In genomic region chr1:1616838-1617237, GRCh38 we compare ENCODE assay signal across 6 cellular contexts. TPM values are rescaled to one million over a fixed set of nuclear protein-coding genes. Genes with fewer than 3 reads are reported as not detected.
A peak's percentile ranks its signal among the peaks of the same experiment; 100 is the strongest.
DNase-seq lines count a peak whose midpoint lies in the region; ATAC-seq and TF ChIP-seq lines count a peak whose summit lies in the region.

No MANE protein-coding gene starts in this region.

- peak overlapping the region; percentile 79 for H3K4me3 Mint-ChIP-seq in T-helper 1 cell treated with Interleukin-12 subunit alpha and Interleukin-12 subunit beta and Interleukin-4 antibody, amounts not matched to agents 30 μg/mL and 1 μg/mL, for 36 hours

- H3K27ac ChIP-seq in AG04450 (ENCODE audit: low read depth, low read length): peak overlapping the region; percentile 39

- H3K4me3 ChIP-seq in AG04450 (ENCODE audit: low read depth, low read length) (peak overlapping the region; percentile 93), kidney epithelial cell (ENCODE audit: low read depth, low read length) (peak overlapping the region; percentile 95)

- H3K36me3 Mint-ChIP-seq in T-helper 1 cell treated with Interleukin-12 subunit alpha and Interleukin-12 subunit beta and Interleukin-4 antibody, amounts not matched to agents 30 μg/mL and 1 μg/mL, for 36 hours (ENCODE audit: low read depth): peaks cover 5% of the 10 kb centered on the region

- no peak for DNase-seq in AG04450 (ENCODE audit: low read depth, low spot score)
- no peak for DNase-seq in kidney epithelial cell (ENCODE audit: low read depth)
- no peak for DNase-seq in iPS-NIHi11 (ENCODE audit: low spot score)

- CTCF ChIA-PET in AG04450 (lab: Charles Lee): no interaction called here

- H3K9me3 Mint-ChIP-seq in T-helper 1 cell treated with Interleukin-12 subunit alpha and Interleukin-12 subunit beta and Interleukin-4 antibody, amounts not matched to agents 30 μg/mL and 1 μg/mL, for 36 hours: no peaks in the 10 kb centered on the region

- POLR2A ChIA-PET in AG04450 (lab: Yijun Ruan, JAX): interaction anchor here (0.6 kb wide), 1 partner anchor 292 kb away, joined by 3 read pairs; no protein-coding TSS in a partner anchor

- TF ChIP-seq CTCF in AG04450 (IDR thresholded peaks at IDR 0.05; ENCODE audit: low read depth, low read length) (no peak), kidney epithelial cell (IDR thresholded peaks at IDR 0.05; ENCODE audit: insufficient read depth, low read length, poor library complexity, severe bottlenecking) (no peak)

- H3K36me3 ChIP-seq in kidney epithelial cell (ENCODE audit: control insufficient read depth, insufficient read depth, low read length): no peaks in the 10 kb centered on the region

- peak overlapping the region; percentile 77 for H3K27ac Mint-ChIP-seq in T-helper 1 cell treated with Interleukin-12 subunit alpha and Interleukin-12 subunit beta and Interleukin-4 antibody, amounts not matched to agents 30 μg/mL and 1 μg/mL, for 36 hours

- H3K27me3 ChIP-seq in AG04450 (ENCODE audit: control insufficient read depth, insufficient read depth, low read length) (no peaks in the 10 kb centered on the region), kidney epithelial cell (ENCODE audit: control insufficient read depth, insufficient read depth, low read length) (no peaks in the 10 kb centered on the region)

- H3K4me1 Mint-ChIP-seq in T-helper 1 cell treated with Interleukin-12 subunit alpha and Interleukin-12 subunit beta and Interleukin-4 antibody, amounts not matched to agents 30 μg/mL and 1 μg/mL, for 36 hours (ENCODE audit: low read depth): peaks cover 19% of the 10 kb centered on the region

- H3K9me3 ChIP-seq in AG04450 (ENCODE audit: control insufficient read depth, insufficient read depth, low read length): no peaks in the 10 kb centered on the region; the same call in 1 of the 2 replicates

- no peaks in the 10 kb centered on the region for H3K27me3 Mint-ChIP-seq in T-helper 1 cell treated with Interleukin-12 subunit alpha and Interleukin-12 subunit beta and Interleukin-4 antibody, amounts not matched to agents 30 μg/mL and 1 μg/mL, for 36 hours (ENCODE audit: low read depth)

- ATAC-seq in HG02973 (IDR thresholded peaks at IDR 0.05; ENCODE audit: unreplicated experiment) (no peak), HG03175 (IDR thresholded peaks at IDR 0.05; ENCODE audit: unreplicated experiment) (no peak)

RNA-seq across cellular contexts. Expression of gene MIB2, which starts 1.5 kb away (rescaled TPM):
- 9.4 and 14.0 TPM in 2 replicates for polyA plus RNA-seq in AG04450 (2011; rRNA removed)
- polyA minus RNA-seq in AG04450 (2011; rRNA and poly(A)+ RNA removed): 7.9 and 11.7 TPM in 2 replicates
- total RNA-seq in kidney epithelial cell: 55.5 and 56.8 TPM in 2 replicates

RNA-seq across cellular contexts. Expression of gene MMP23B, which starts 15.1 kb away (rescaled TPM):
- polyA plus RNA-seq in AG04450 (2011; rRNA removed): 4.9 and 7.1 TPM in 2 replicates
- polyA minus RNA-seq in AG04450 (2011; rRNA and poly(A)+ RNA removed): 0.97 TPM in 1 of 2 replicates, not detected in the other
- total RNA-seq in kidney epithelial cell: 4.9 and 6.5 TPM in 2 replicates

RNA-seq across cellular contexts. Expression of gene FNDC10, which starts 16.9 kb away (rescaled TPM):
- 1.4 and 2.3 TPM in 2 replicates for polyA plus RNA-seq in AG04450 (2011; rRNA removed)
- polyA minus RNA-seq in AG04450 (2011; rRNA and poly(A)+ RNA removed): 0.55 and 0.70 TPM in 2 replicates
- total RNA-seq in kidney epithelial cell: 8.0 and 9.2 TPM in 2 replicates

RNA-seq across cellular contexts. Expression of gene CDK11B, which starts 42.0 kb away (rescaled TPM):
- polyA plus RNA-seq in AG04450 (2011; rRNA removed): 6.7 and 13.3 TPM in 2 replicates
- 4.1 and 5.6 TPM in 2 replicates for polyA minus RNA-seq in AG04450 (2011; rRNA and poly(A)+ RNA removed)
- total RNA-seq in kidney epithelial cell: 23.3 and 27.0 TPM in 2 replicates

RNA-seq across cellular contexts. Expression of gene SSU72, which starts 42.2 kb away (rescaled TPM):
- polyA plus RNA-seq in AG04450 (2011; rRNA removed): 104 and 113 TPM in 2 replicates
- 75.8 and 87.2 TPM in 2 replicates for polyA minus RNA-seq in AG04450 (2011; rRNA and poly(A)+ RNA removed)
- total RNA-seq in kidney epithelial cell: 69.0 and 87.3 TPM in 2 replicates
